Comparison of ENCODE assay signal across 8 cellular contexts in the genomic region with DNA sequence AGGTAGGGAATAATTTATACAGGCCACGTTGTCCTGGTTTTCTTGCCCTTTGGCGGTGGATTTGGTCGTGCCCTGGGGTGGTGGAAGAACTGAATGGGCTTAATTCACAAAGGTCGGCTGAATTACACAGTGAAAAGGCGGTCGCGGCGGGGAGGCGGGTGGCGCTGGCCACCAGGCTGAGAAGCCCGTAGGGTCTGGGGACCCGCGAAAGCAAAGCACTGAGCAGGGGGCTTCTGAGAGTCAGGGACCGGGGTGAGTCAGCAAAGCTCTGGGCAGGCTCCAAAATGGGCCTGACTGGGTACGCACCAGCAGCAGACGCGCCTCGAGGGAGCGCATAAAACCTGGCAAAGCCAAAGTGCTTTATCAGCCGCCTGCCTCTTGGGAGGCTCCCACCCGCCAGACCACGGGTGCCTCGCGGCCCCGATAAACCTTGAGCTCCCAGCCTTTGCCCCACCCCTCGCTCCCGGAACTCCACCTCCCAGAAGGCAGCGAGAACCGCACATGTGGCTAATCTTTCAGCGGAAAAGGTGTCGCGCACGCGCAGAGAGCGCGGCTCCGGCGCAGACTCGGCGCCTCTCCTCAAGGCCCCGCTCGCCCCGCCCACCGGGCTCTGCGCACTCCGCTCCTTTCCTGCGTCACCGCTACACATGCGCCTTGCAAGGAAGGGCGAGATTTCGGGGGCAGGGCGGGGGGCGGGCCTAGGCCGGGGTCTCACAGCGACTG. TPM values are rescaled to one million over a fixed set of nuclear protein-coding genes. Genes with fewer than 3 reads are reported as not detected.
DNase-seq lines count a peak whose midpoint lies in the region; ATAC-seq and TF ChIP-seq lines count a peak whose summit lies in the region.

No MANE protein-coding gene starts in this region.

- H3K36me3 Mint-ChIP-seq in activated CD4-positive, alpha-beta T cell treated with anti-CD3 and anti-CD28 coated beads, Interleukin-2, amount 10 ng/mL, durations not matched to agents 24 days and 14 days (ENCODE audit: low read depth) = peaks cover 68% of the 10 kb centered on the region

- intact Hi-C loops in activated CD4-positive, alpha-beta T cell treated with anti-CD3 and anti-CD28 coated beads, Interleukin-2, amount 10 ng/mL, durations not matched to agents 24 days and 14 days (cut with micrococcal nuclease) = loop anchor here (1.0 kb wide), 5 partner anchors 11 to 114 kb away; a partner anchor contains a TSS
- intact Hi-C loops in left colon (cut with DNase I, micrococcal nuclease) = no loop called here

- H3K36me3 ChIP-seq in BJ (ENCODE audit: control insufficient read depth, insufficient read depth, low read length) = peaks cover 52% of the 10 kb centered on the region

- H3K9me3 Mint-ChIP-seq in activated CD4-positive, alpha-beta T cell treated with anti-CD3 and anti-CD28 coated beads, Interleukin-2, amount 10 ng/mL, durations not matched to agents 24 days and 14 days = no peaks in the 10 kb centered on the region

- TF ChIP-seq CTCF in BJ (IDR thresholded peaks at IDR 0.05; ENCODE audit: insufficient read depth, low read depth, low read length) (no peak), coronary artery (IDR thresholded peaks at IDR 0.05) (no peak)

- H3K27ac ChIP-seq in coronary artery = peak overlapping the region; percentile 91 to 93

- peaks cover 28% of the 10 kb centered on the region for H3K4me1 Mint-ChIP-seq in activated CD4-positive, alpha-beta T cell treated with anti-CD3 and anti-CD28 coated beads, Interleukin-2, amount 10 ng/mL, durations not matched to agents 24 days and 14 days

- POLR2A ChIA-PET in BJ (lab: Charles Lee) = interaction anchor here (1.0 to 1.2 kb wide), 2 partner anchors 9 to 13 kb away, joined by 9 to 20 read pairs; no protein-coding TSS in a partner anchor

- no peaks in the 10 kb centered on the region for H3K27me3 ChIP-seq in BJ (ENCODE audit: control insufficient read depth, insufficient read depth, low read length)

- peak; percentile 95 for DNase-seq in BJ (ENCODE audit: low read depth)
- peak; percentile 99 for DNase-seq in NCI-H524 treated with DMSO at 0.1 percent for 48 hours (lab: John Stamatoyannopoulos, UW)
- DNase-seq in activated CD4-positive, alpha-beta T cell treated with anti-CD3 and anti-CD28 coated beads, Interleukin-2, amount 10 ng/mL, durations not matched to agents 24 days and 14 days = peak; percentile 100
- peak; percentile 100 for DNase-seq in coronary artery (ENCODE audit: low spot score)
- DNase-seq in left colon = peak; percentile 99
- DNase-seq in stimulated activated CD4-positive, alpha-beta T cell treated with anti-CD3 and anti-CD28 coated beads, Interleukin-1b, Interleukin-23, amount 100 ng/mL, for 4 hours (ENCODE audit: low read depth in 2 of 2) = peak; percentile 99

- H3K27me3 Mint-ChIP-seq in activated CD4-positive, alpha-beta T cell treated with anti-CD3 and anti-CD28 coated beads, Interleukin-2, amount 10 ng/mL, durations not matched to agents 24 days and 14 days = no peaks in the 10 kb centered on the region

- CTCF ChIA-PET in BJ (lab: Yijun Ruan, JAX) = interaction anchor here (0.7 to 1.6 kb wide), 3 partner anchors 9 to 42 kb away, joined by 3 to 8 read pairs (median 5); no protein-coding TSS in a partner anchor

- ATAC-seq in GM19324 (IDR thresholded peaks at IDR 0.05; ENCODE audit: low FRiP score, unreplicated experiment) (peak; percentile 94), HG03460 (IDR thresholded peaks at IDR 0.05; ENCODE audit: unreplicated experiment) (peak; percentile 89), left colon (peak; percentile 95)

- H3K27ac Mint-ChIP-seq in activated CD4-positive, alpha-beta T cell treated with anti-CD3 and anti-CD28 coated beads, Interleukin-2, amount 10 ng/mL, durations not matched to agents 24 days and 14 days = peak overlapping the region; percentile 92

- H3K4me3 Mint-ChIP-seq in activated CD4-positive, alpha-beta T cell treated with anti-CD3 and anti-CD28 coated beads, Interleukin-2, amount 10 ng/mL, durations not matched to agents 24 days and 14 days = peak overlapping the region; percentile 92

- peak overlapping the region; percentile 89 for H3K4me3 ChIP-seq in BJ (ENCODE audit: low read depth, low read length)
- peak overlapping the region; percentile 98 for H3K4me3 ChIP-seq in coronary artery

RNA-seq across cellular contexts. Expression of a gene that starts 0.4 kb away (rescaled TPM):
- 65.2 and 82.8 TPM in 2 replicates for polyA plus RNA-seq in BJ (2011; rRNA removed)
- 86.4 and 125 TPM in 2 replicates for polyA minus RNA-seq in BJ (2011; rRNA and poly(A)+ RNA removed)
- total RNA-seq in activated CD4-positive, alpha-beta T cell treated with anti-CD3 and anti-CD28 coated beads, Interleukin-2, amount 10 ng/mL, durations not matched to agents 24 days and 14 days = 66.9 and 67.6 TPM in 2 replicates
- 10 to 100 TPM; 56.1 to 69.2 TPM for total RNA-seq in left colon

RNA-seq across cellular contexts. Expression of a gene that starts 11.0 kb away (rescaled TPM):
- 1,059 and 1,761 TPM in 2 replicates for polyA plus RNA-seq in BJ (2011; rRNA removed)
- polyA minus RNA-seq in BJ (2011; rRNA and poly(A)+ RNA removed) = 473 and 533 TPM in 2 replicates
- total RNA-seq in activated CD4-positive, alpha-beta T cell treated with anti-CD3 and anti-CD28 coated beads, Interleukin-2, amount 10 ng/mL, durations not matched to agents 24 days and 14 days = 241 and 242 TPM in 2 replicates
- 100 to 1,000 TPM; 211 to 219 TPM for total RNA-seq in left colon

RNA-seq across cellular contexts. Expression of a gene that starts 30.4 kb away (rescaled TPM):
- 24.4 and 33.9 TPM in 2 replicates for polyA plus RNA-seq in BJ (2011; rRNA removed)
- 52.9 and 59.4 TPM in 2 replicates for polyA minus RNA-seq in BJ (2011; rRNA and poly(A)+ RNA removed)
- total RNA-seq in activated CD4-positive, alpha-beta T cell treated with anti-CD3 and anti-CD28 coated beads, Interleukin-2, amount 10 ng/mL, durations not matched to agents 24 days and 14 days = 49.0 and 54.5 TPM in 2 replicates
- 10 to 100 TPM; 63.2 to 66.3 TPM for total RNA-seq in left colon

RNA-seq across cellular contexts. Expression of a gene that starts 43.8 kb away (rescaled TPM):
- not detected in 2 replicates for polyA plus RNA-seq in BJ (2011; rRNA removed)
- not detected in 2 replicates for polyA minus RNA-seq in BJ (2011; rRNA and poly(A)+ RNA removed)
- total RNA-seq in activated CD4-positive, alpha-beta T cell treated with anti-CD3 and anti-CD28 coated beads, Interleukin-2, amount 10 ng/mL, durations not matched to agents 24 days and 14 days = not detected in 2 replicates
- total RNA-seq in left colon = 1 to 10 TPM; 2.2 to 3.3 TPM

RNA-seq across cellular contexts. Expression of a gene that starts 50.5 kb away (rescaled TPM):
- 31.0 and 32.9 TPM in 2 replicates for polyA plus RNA-seq in BJ (2011; rRNA removed)
- 21.1 and 26.6 TPM in 2 replicates for polyA minus RNA-seq in BJ (2011; rRNA and poly(A)+ RNA removed)
- total RNA-seq in activated CD4-positive, alpha-beta T cell treated with anti-CD3 and anti-CD28 coated beads, Interleukin-2, amount 10 ng/mL, durations not matched to agents 24 days and 14 days = 72.2 and 74.7 TPM in 2 replicates
- 10 to 100 TPM; 32.6 to 40.8 TPM for total RNA-seq in left colon

Comparison
In these comparisons a context has a peak if more than half of its experiments do, and no peak if none do; other contexts are left out.
1. Peak in every context shown above with its lines: DNase-seq, ATAC-seq, H3K4me3 ChIP-seq and H3K27ac ChIP-seq.